ENCODE assay signal across 8 cellular contexts in the genomic region with DNA sequence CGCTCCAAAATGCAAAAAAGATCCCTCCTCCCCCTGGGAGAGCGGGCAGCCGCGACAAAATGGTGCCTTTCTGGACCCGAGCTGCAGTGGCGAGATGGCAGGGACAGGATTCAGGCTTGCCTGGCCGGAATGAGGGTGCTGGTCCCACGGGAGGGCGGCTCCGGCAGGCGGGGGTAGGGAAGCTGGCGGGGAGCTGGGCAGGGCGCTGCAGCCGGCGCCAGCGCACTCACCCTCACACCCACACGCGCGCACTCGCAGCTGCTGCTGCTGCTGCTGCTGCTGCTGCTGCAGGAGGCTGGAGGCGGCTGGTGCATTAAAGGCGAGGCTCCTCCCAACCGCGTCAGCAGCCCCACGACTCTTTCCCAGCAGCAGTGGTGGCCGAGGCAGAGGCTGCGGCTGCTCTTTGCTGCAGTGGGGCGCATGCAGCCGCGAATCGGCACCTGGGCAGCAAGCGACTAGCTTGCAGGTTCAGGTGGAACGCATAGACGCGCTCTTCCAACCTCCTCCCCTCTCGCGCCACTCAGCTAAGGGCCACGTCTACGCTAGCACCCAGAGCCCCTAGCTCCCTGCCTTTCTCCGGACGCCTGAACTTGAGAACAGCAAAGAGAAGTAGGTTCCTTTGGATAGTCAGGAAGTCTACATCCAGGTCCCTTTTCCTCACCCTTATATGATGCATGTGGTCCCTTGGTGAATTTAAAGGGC. TPM values are rescaled to one million over a fixed set of nuclear protein-coding genes. Genes with fewer than 3 reads are reported as not detected.
DNase-seq lines count a peak whose midpoint lies in the region; ATAC-seq and TF ChIP-seq lines count a peak whose summit lies in the region.

Gene PPP2R2B, minus strand, starts transcription at position 287 of the 702 bp plus-strand sequence.

- H3K27me3 Mint-ChIP-seq in activated T-helper 2 cell treated with anti-CD3 and anti-CD28 coated beads, Interferon-gamma antibody, Interleukin-2, Interleukin-4, amounts not matched to agents 10 μg/mL and 5 μg/mL and 100 μg/mL, durations not matched to agents 14 hours and 24 hours and 36 hours (ENCODE audit: low read depth): peaks cover 57% of the 10 kb centered on the region
- peaks cover 0 to 4% of the 10 kb centered on the region in 2 donors for H3K27me3 Mint-ChIP-seq in natural killer cell (ENCODE audit: low read depth in 2 of 2)

- H3K4me3 ChIP-seq in fibroblast of the aortic adventitia (ENCODE audit: low read depth, low read length) (peak within 1 kb of the TSS; percentile 56), thymus (ENCODE audit: low read length) (peak within 1 kb of the TSS; percentile 49)

- peak within 1 kb of the TSS; percentile 81 for H3K4me3 Mint-ChIP-seq in activated T-helper 2 cell treated with anti-CD3 and anti-CD28 coated beads, Interferon-gamma antibody, Interleukin-2, Interleukin-4, amounts not matched to agents 10 μg/mL and 5 μg/mL and 100 μg/mL, durations not matched to agents 14 hours and 24 hours and 36 hours (ENCODE audit: low read depth)
- H3K4me3 Mint-ChIP-seq in natural killer cell: peak within 1 kb of the TSS; percentile 96

- ATAC-seq in GM21390 (IDR thresholded peaks at IDR 0.05; ENCODE audit: unreplicated experiment) (peak; percentile 54), natural killer cell (peak; percentile 75 to 80 (median 76))

- H3K9me3 ChIP-seq in thymus (ENCODE audit: control insufficient read depth): no peaks in the 10 kb centered on the region

- no peak within 1 kb of the TSS for H3K27ac Mint-ChIP-seq in activated T-helper 2 cell treated with anti-CD3 and anti-CD28 coated beads, Interferon-gamma antibody, Interleukin-2, Interleukin-4, amounts not matched to agents 10 μg/mL and 5 μg/mL and 100 μg/mL, durations not matched to agents 14 hours and 24 hours and 36 hours
- peak within 1 kb of the TSS; percentile 27 to 73 for H3K27ac Mint-ChIP-seq in natural killer cell

- H3K9me3 Mint-ChIP-seq in activated T-helper 2 cell treated with anti-CD3 and anti-CD28 coated beads, Interferon-gamma antibody, Interleukin-2, Interleukin-4, amounts not matched to agents 10 μg/mL and 5 μg/mL and 100 μg/mL, durations not matched to agents 14 hours and 24 hours and 36 hours: no peaks in the 10 kb centered on the region
- H3K9me3 Mint-ChIP-seq in natural killer cell: no peaks in the 10 kb centered on the region

- TF ChIP-seq CTCF in fibroblast of the aortic adventitia (IDR thresholded peaks at IDR 0.05; ENCODE audit: insufficient read depth, low read length): no peak
- no peak for TF ChIP-seq CTCF in natural killer cell (IDR thresholded peaks at IDR 0.05)

- intact Hi-C loops in activated T-helper 2 cell treated with anti-CD3 and anti-CD28 coated beads, Interferon-gamma antibody, Interleukin-2, Interleukin-4, amounts not matched to agents 10 μg/mL and 5 μg/mL and 100 μg/mL, durations not matched to agents 14 hours and 24 hours and 36 hours (cut with micrococcal nuclease): no loop called here
- intact Hi-C loops in natural killer cell (cut with micrococcal nuclease): loop anchor here (5.0 kb wide), 2 partner anchors 39 to 126 kb away; no protein-coding TSS in a partner anchor

- H3K4me1 ChIP-seq in thymus (ENCODE audit: control insufficient read depth, insufficient read depth, low read length): peaks cover 3% of the 10 kb centered on the region

- H3K27ac ChIP-seq in thymus (ENCODE audit: low read depth): no peak within 1 kb of the TSS

- no peaks in the 10 kb centered on the region for H3K36me3 ChIP-seq in thymus (ENCODE audit: control insufficient read depth, insufficient read depth)

- H3K27me3 ChIP-seq in thymus (ENCODE audit: control insufficient read depth, insufficient read depth): peaks cover 13% of the 10 kb centered on the region

- DNase-seq in AG08396 (ENCODE audit: low spot score) (peak; percentile 40), NCI-H446 treated with DMSO at 0.1 percent for 48 hours (lab: John Stamatoyannopoulos, UW) (peak; percentile 39), fibroblast of the aortic adventitia (ENCODE audit: low read depth) (peak; percentile 11), natural killer cell (no peak), HCEC 1CT (no peak)
- DNase-seq in activated T-helper 2 cell treated with anti-CD3 and anti-CD28 coated beads, Interferon-gamma antibody, Interleukin-2, Interleukin-4, amounts not matched to agents 10 μg/mL and 5 μg/mL and 100 μg/mL, durations not matched to agents 14 hours and 24 hours and 36 hours (ENCODE audit: low spot score): peak; percentile 12

- no peaks in the 10 kb centered on the region for H3K36me3 Mint-ChIP-seq in activated T-helper 2 cell treated with anti-CD3 and anti-CD28 coated beads, Interferon-gamma antibody, Interleukin-2, Interleukin-4, amounts not matched to agents 10 μg/mL and 5 μg/mL and 100 μg/mL, durations not matched to agents 14 hours and 24 hours and 36 hours (ENCODE audit: low read depth)
- no peaks in the 10 kb centered on the region for H3K36me3 Mint-ChIP-seq in natural killer cell

- WGBS in thymus: 1% methylated on average over 41 of the region's 41 CpGs

- peaks cover 7% of the 10 kb centered on the region for H3K4me1 Mint-ChIP-seq in activated T-helper 2 cell treated with anti-CD3 and anti-CD28 coated beads, Interferon-gamma antibody, Interleukin-2, Interleukin-4, amounts not matched to agents 10 μg/mL and 5 μg/mL and 100 μg/mL, durations not matched to agents 14 hours and 24 hours and 36 hours (ENCODE audit: low read depth)
- H3K4me1 Mint-ChIP-seq in natural killer cell: peaks cover 37 to 43% of the 10 kb centered on the region in 2 donors

RNA-seq across cellular contexts. Expression of gene PPP2R2B, which starts in this region (rescaled TPM):
- 0.34 TPM in 1 of 2 replicates, not detected in the other for total RNA-seq in activated T-helper 2 cell treated with anti-CD3 and anti-CD28 coated beads, Interferon-gamma antibody, Interleukin-2, Interleukin-4, amounts not matched to agents 10 μg/mL and 5 μg/mL and 100 μg/mL, durations not matched to agents 14 hours and 24 hours and 36 hours
- total RNA-seq in fibroblast of the aortic adventitia (ENCODE audit: low replicate concordance): 1.6 TPM in 1 of 2 replicates, not detected in the other
- total RNA-seq in natural killer cell: 10 to 100 TPM; 44.9 to 68.3 (median 63.7) TPM
- 3.2 TPM for polyA plus RNA-seq in thymus

Comparison
In these comparisons a context has a peak if more than half of its experiments do, and no peak if none do; other contexts are left out.
1. RNA of gene PPP2R2B (total RNA-seq): 44.9 to 68.3 TPM in natural killer cell; 0.34 TPM in activated T-helper 2 cell treated with anti-CD3 and anti-CD28 coated beads, Interferon-gamma antibody, Interleukin-2, Interleukin-4, amounts not matched to agents 10 μg/mL and 5 μg/mL and 100 μg/mL, durations not matched to agents 14 hours and 24 hours and 36 hours and 1.6 TPM in fibroblast of the aortic adventitia; every median in the first group is over 10 times any median in the second.
2. Peak in DNase-seq in activated T-helper 2 cell treated with anti-CD3 and anti-CD28 coated beads, Interferon-gamma antibody, Interleukin-2, Interleukin-4, amounts not matched to agents 10 μg/mL and 5 μg/mL and 100 μg/mL, durations not matched to agents 14 hours and 24 hours and 36 hours; RNA of the gene not detected or under 1 TPM.
3. DNase-seq: peak in AG08396 (single experiment), NCI-H446 treated with DMSO at 0.1 percent for 48 hours (single experiment) and fibroblast of the aortic adventitia (single experiment); none in natural killer cell (single experiment) and HCEC 1CT (single experiment).